26 cellular contexts compared by ENCODE assay signal in the genomic region with DNA sequence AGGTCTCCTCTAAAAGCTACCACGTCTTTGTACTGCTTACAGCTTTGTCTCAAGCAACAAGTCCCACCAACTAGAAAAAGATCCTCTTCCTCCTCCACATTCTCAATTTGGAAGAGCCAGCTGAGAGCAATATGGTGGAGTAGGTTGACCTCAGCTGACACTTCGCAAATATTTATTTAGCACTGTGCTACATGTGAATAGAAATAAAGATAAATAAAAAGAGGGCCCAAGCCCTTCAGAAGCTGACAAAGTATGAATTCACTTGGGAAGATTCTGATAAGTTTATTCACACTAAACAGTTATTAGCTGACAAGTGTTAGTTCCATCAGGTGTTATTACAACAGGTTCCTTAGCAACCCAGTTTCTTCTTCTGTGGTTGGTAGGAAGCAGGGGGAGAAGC.
DNase-seq lines count a peak whose midpoint lies in the region; ATAC-seq and TF ChIP-seq lines count a peak whose summit lies in the region.
"Had no signal": no experiment of that assay in that cellular context is flagged by ENCODE, and none has a peak within 500 bp of the region (broad histone marks: within the 10 kb centered on the region; RNA-seq: fewer than 3 reads in every experiment).

No MANE protein-coding gene starts in this region.

- no peak for TF ChIP-seq POLR2A in heart left ventricle (IDR thresholded peaks at IDR 0.05)

- H3K36me3 ChIP-seq in heart left ventricle, result no peaks in the 10 kb centered on the region

- H3K27me3 Mint-ChIP-seq in HFFc6 (ENCODE audit: insufficient read depth), result no peaks in the 10 kb centered on the region; the same call in 1 of the 2 replicates
- no peaks in the 10 kb centered on the region for H3K27me3 Mint-ChIP-seq in chondrocyte (ENCODE audit: low read depth)
- H3K27me3 Mint-ChIP-seq: CD4-positive, alpha-beta memory T cell had no signal

- H3K9me3 ChIP-seq in heart left ventricle, result peaks cover 0 to 11% (median 0%) of the 10 kb centered on the region in 12 donors

- peaks cover 71% of the 10 kb centered on the region for H3K4me1 Mint-ChIP-seq in HFFc6 (ENCODE audit: low read depth)
- peaks cover 45% of the 10 kb centered on the region for H3K4me1 Mint-ChIP-seq in chondrocyte (ENCODE audit: low read depth)
- H3K4me1 Mint-ChIP-seq: CD4-positive, alpha-beta memory T cell had no signal

- H3K27ac ChIP-seq in heart left ventricle, result no peak overlapping the region
- H3K27ac ChIP-seq in caudate nucleus (ENCODE audit: low read depth, low read length), result no peak overlapping the region
- H3K27ac ChIP-seq: SK-N-MC had no signal

- H3K4me3 Mint-ChIP-seq in HFFc6 (no peak overlapping the region), chondrocyte (ENCODE audit: unreplicated experiment) (no peak overlapping the region)
- H3K4me3 Mint-ChIP-seq: CD4-positive, alpha-beta memory T cell had no signal

- H3K4me3 ChIP-seq in heart left ventricle, result no peak overlapping the region
- H3K4me3 ChIP-seq: SK-N-MC had no signal

- H3K4me1 ChIP-seq in heart left ventricle, result peaks cover 0 to 5% (median 0%) of the 10 kb centered on the region in 12 donors

- no peak for DNase-seq in Right ventricle myocardium inferior (ENCODE audit: missing footprints)
- no peak for DNase-seq in heart left ventricle
- DNase-seq in HFFc6, result peak; percentile 1
- DNase-seq in chondrocyte (ENCODE audit: low spot score), result no peak
- no peak for DNase-seq in caudate nucleus (lab: John Stamatoyannopoulos, UW)
- DNase-seq in DMS114 treated with DMSO at 0.1 percent for 48 hours (lab: John Stamatoyannopoulos, UW; ENCODE audit: unreplicated experiment), result no peak
- DNase-seq in NK-92 (lab: John Stamatoyannopoulos, UW; ENCODE audit: unreplicated experiment), result no peak
- DNase-seq: C1 segment of cervical spinal cord; CD4-positive, alpha-beta memory T cell; COR-L47; DMS79 treated with DMSO at 0.1 percent for 48 hours; GF-D8; H7; Karpas-422; MV-4-11; NCI-H1105; NCI-H1436 treated with DMSO at 0.1 percent for 48 hours; NCI-H187 treated with DMSO at 0.1 percent for 48 hours; NCI-H2171 treated with DMSO at 0.1 percent for 48 hours; NCI-H345; NCI-H524 treated with DMSO at 0.1 percent for 48 hours; NCI-H774; RPMI8226; SHP77 treated with DMSO at 0.1 percent for 48 hours had no signal

- H3K36me3 Mint-ChIP-seq in HFFc6 (ENCODE audit: low read depth), result no peaks in the 10 kb centered on the region; the same call in 1 of the 2 replicates
- no peaks in the 10 kb centered on the region for H3K36me3 Mint-ChIP-seq in chondrocyte (ENCODE audit: low read depth)
- H3K36me3 Mint-ChIP-seq: CD4-positive, alpha-beta memory T cell had no signal

- 90 to 93% (median 91%) methylated on average over 2 of the region's 2 CpGs for whole genome bisulfite sequencing in heart left ventricle, 4 donors

- intact Hi-C loops in Right ventricle myocardium inferior (cut with DNase I), result no loop called here
- intact Hi-C loops in heart left ventricle (cut with DNase I), result no loop called here

- H3K9me3 Mint-ChIP-seq in HFFc6 (no peaks in the 10 kb centered on the region), chondrocyte (ENCODE audit: low read depth) (peaks cover 3% of the 10 kb centered on the region)
- H3K9me3 Mint-ChIP-seq: CD4-positive, alpha-beta memory T cell had no signal

- no peaks in the 10 kb centered on the region for H3K27me3 ChIP-seq in heart left ventricle

- no peak for TF ChIP-seq CTCF in heart left ventricle (IDR thresholded peaks at IDR 0.05)
- TF ChIP-seq CTCF in HFFc6 (IDR thresholded peaks at IDR 0.05), result no peak
- no peak for TF ChIP-seq CTCF in chondrocyte (IDR thresholded peaks at IDR 0.05)

- H3K27ac Mint-ChIP-seq in HFFc6, result peak overlapping the region; percentile 38
- H3K27ac Mint-ChIP-seq in chondrocyte (ENCODE audit: unreplicated experiment), result peak overlapping the region; percentile 71
- H3K27ac Mint-ChIP-seq: CD4-positive, alpha-beta memory T cell had no signal

- peak; percentile 10 for ATAC-seq in Right ventricle myocardium inferior
- ATAC-seq in heart left ventricle, result no peak
- ATAC-seq: HepG2 had no signal
